In the genomic region with DNA sequence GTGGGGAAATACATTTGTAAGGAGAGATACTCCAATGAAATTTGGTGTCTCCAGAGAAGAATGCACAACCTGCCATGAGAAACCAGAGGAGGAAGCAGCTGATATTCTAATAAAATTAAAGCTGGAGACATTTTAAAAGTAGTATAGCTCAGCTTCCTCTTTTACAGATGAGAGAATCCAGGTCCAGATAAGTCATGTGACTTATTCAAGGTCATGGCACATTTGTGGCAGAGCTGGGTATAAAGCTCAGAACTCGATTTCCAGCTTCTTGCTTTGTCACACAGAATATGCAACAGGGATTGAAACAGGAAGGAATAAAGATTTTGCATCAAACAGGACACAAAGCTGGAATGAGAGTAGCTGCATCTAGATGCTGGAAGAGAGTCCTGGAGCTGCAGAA, we compare ENCODE assay signal across 27 cellular contexts.
DNase-seq lines count a peak whose midpoint lies in the region; ATAC-seq, FAIRE-seq and TF ChIP-seq lines count a peak whose summit lies in the region.
"Had no signal": no experiment of that assay in that cellular context is flagged by ENCODE, and none has a peak within 500 bp of the region (broad histone marks: within the 10 kb centered on the region; RNA-seq: fewer than 3 reads in every experiment).

No MANE protein-coding gene starts in this region.

- H3K9me3 ChIP-seq in K562 (replicated peaks; ENCODE audit: control insufficient read depth, insufficient read depth, low read depth, low read length) (no peaks in the 10 kb centered on the region), endodermal cell (ENCODE audit: control insufficient read depth, low read length) (no peaks in the 10 kb centered on the region)
- H3K9me3 ChIP-seq: BLaER1, Caco-2 had no signal

- H3K36me3 Mint-ChIP-seq in activated CD4-positive, alpha-beta T cell treated with anti-CD3 and anti-CD28 coated beads, Interleukin-2, amount 10 ng/mL, durations not matched to agents 24 days and 14 days (ENCODE audit: low read depth), result no peaks in the 10 kb centered on the region
- no peaks in the 10 kb centered on the region for H3K36me3 Mint-ChIP-seq in activated CD4-positive, alpha-beta T cell treated with anti-CD3 and anti-CD28 coated beads, Interleukin-2, amount 10 ng/mL, durations not matched to agents 7 days and 5 days (ENCODE audit: low read depth)
- no peaks in the 10 kb centered on the region for H3K36me3 Mint-ChIP-seq in endodermal cell (ENCODE audit: low read depth)
- H3K36me3 Mint-ChIP-seq: CD4-positive, CD25-positive, alpha-beta regulatory T cell; CD8-positive, alpha-beta T cell had no signal

- H3K4me1 ChIP-seq in K562 (replicated peaks in 1 of 2; ENCODE audit: control insufficient read depth in 2 of 2, insufficient read depth in 2 of 2, low read length in 2 of 2) (no peaks in the 10 kb centered on the region), endodermal cell (ENCODE audit: control insufficient read depth, insufficient read depth, low read length) (peaks cover 10% of the 10 kb centered on the region)
- H3K4me1 ChIP-seq: BLaER1 had no signal

- H3K9ac ChIP-seq in K562 (ENCODE audit: insufficient read depth in 1 of 2, low read depth in 2 of 2, low read length in 2 of 2) (no peak overlapping the region), endodermal cell (ENCODE audit: extremely low read depth, low read length, poor library complexity, severe bottlenecking) (no peak overlapping the region)
- H3K9ac ChIP-seq: BLaER1, GM23248 had no signal

- no peaks in the 10 kb centered on the region for H3K79me2 ChIP-seq in K562 (ENCODE audit: control insufficient read depth, insufficient read depth, low read length)

- H3K9me1 ChIP-seq in K562 (ENCODE audit: control insufficient read depth, insufficient read depth, low read length), result no peaks in the 10 kb centered on the region

- H3K27ac ChIP-seq in K562 (ENCODE audit: extremely low read depth, low read depth, low read length), result no peak overlapping the region
- no peak overlapping the region for H3K27ac ChIP-seq in endodermal cell (ENCODE audit: low read depth, low read length)
- H3K27ac ChIP-seq: 22Rv1, BLaER1, C4-2B, GM23248 had no signal

- H3K4me1 Mint-ChIP-seq in activated CD4-positive, alpha-beta T cell treated with anti-CD3 and anti-CD28 coated beads, Interleukin-2, amount 10 ng/mL, durations not matched to agents 24 days and 14 days, result no peaks in the 10 kb centered on the region
- no peaks in the 10 kb centered on the region for H3K4me1 Mint-ChIP-seq in activated CD4-positive, alpha-beta T cell treated with anti-CD3 and anti-CD28 coated beads, Interleukin-2, amount 10 ng/mL, durations not matched to agents 7 days and 5 days
- peaks cover 75% of the 10 kb centered on the region for H3K4me1 Mint-ChIP-seq in endodermal cell
- H3K4me1 Mint-ChIP-seq: CD4-positive, CD25-positive, alpha-beta regulatory T cell had no signal

- no peaks in the 10 kb centered on the region for H4K20me1 ChIP-seq in K562 (replicated peaks; ENCODE audit: control insufficient read depth, insufficient read depth, low read length)
- H4K20me1 ChIP-seq: BLaER1 had no signal

- no peak overlapping the region for H3K4me3 ChIP-seq in K562
- no peak overlapping the region for H3K4me3 ChIP-seq in endodermal cell (ENCODE audit: low read length)
- H3K4me3 ChIP-seq: BLaER1, GM23248 had no signal

- peaks cover 3% of the 10 kb centered on the region for H3K27me3 Mint-ChIP-seq in activated CD4-positive, alpha-beta T cell treated with anti-CD3 and anti-CD28 coated beads, Interleukin-2, amount 10 ng/mL, durations not matched to agents 24 days and 14 days
- H3K27me3 Mint-ChIP-seq in activated CD4-positive, alpha-beta T cell treated with anti-CD3 and anti-CD28 coated beads, Interleukin-2, amount 10 ng/mL, durations not matched to agents 7 days and 5 days, result peaks cover 10% of the 10 kb centered on the region
- H3K27me3 Mint-ChIP-seq in endodermal cell (ENCODE audit: insufficient read depth), result peaks cover 76% of the 10 kb centered on the region

- TF ChIP-seq CTCF in K562 (IDR thresholded peaks at IDR 0.05 in 2 of 3, conservative IDR thresholded peaks at IDR 0.05 in 1 of 3; ENCODE audit: insufficient read depth in 2 of 3, low read depth in 1 of 3, low read length in 3 of 3), result no peak
- no peak for TF ChIP-seq CTCF in endodermal cell (conservative IDR thresholded peaks at IDR 0.05)

- CTCF ChIA-PET in activated CD4-positive, alpha-beta T cell treated with anti-CD3 and anti-CD28 coated beads, Interleukin-2, amount 10 ng/mL, durations not matched to agents 7 days and 5 days (lab: Charles Lee), result interaction anchor here (3.2 kb wide), 1 partner anchor 9 kb away, joined by 7 read pairs; no protein-coding TSS in a partner anchor
- CTCF ChIA-PET in K562 (lab: Yijun Ruan, JAX; ENCODE audit: low intra/inter-chr PET ratio), result no interaction called here

- H3K36me3 ChIP-seq in K562 (ENCODE audit: control insufficient read depth, insufficient read depth, low read length) (no peaks in the 10 kb centered on the region), endodermal cell (ENCODE audit: control insufficient read depth, insufficient read depth, low read length) (no peaks in the 10 kb centered on the region)
- H3K36me3 ChIP-seq: BLaER1 had no signal

- in situ Hi-C loops in K562 (cut with MboI), result no loop called here

- H3K9me3 Mint-ChIP-seq in activated CD4-positive, alpha-beta T cell treated with anti-CD3 and anti-CD28 coated beads, Interleukin-2, amount 10 ng/mL, durations not matched to agents 24 days and 14 days, result no peaks in the 10 kb centered on the region
- no peaks in the 10 kb centered on the region for H3K9me3 Mint-ChIP-seq in activated CD4-positive, alpha-beta T cell treated with anti-CD3 and anti-CD28 coated beads, Interleukin-2, amount 10 ng/mL, durations not matched to agents 7 days and 5 days
- no peaks in the 10 kb centered on the region for H3K9me3 Mint-ChIP-seq in endodermal cell
- H3K9me3 Mint-ChIP-seq: CD4-positive, CD25-positive, alpha-beta regulatory T cell; CD8-positive, alpha-beta T cell had no signal

- no peak for ATAC-seq in K562
- ATAC-seq in left colon, result peak; percentile 35
- no peak for ATAC-seq in GM18502 (IDR thresholded peaks at IDR 0.05; ENCODE audit: poor library complexity, unreplicated experiment)
- no peak for ATAC-seq in HG02623 (IDR thresholded peaks at IDR 0.05; ENCODE audit: unreplicated experiment)
- ATAC-seq: CD8-positive, alpha-beta T cell had no signal

- no peak for FAIRE-seq in K562 (lab: Jason Lieb, UNC)
- FAIRE-seq: A204.1, D721Med, GM12891, GM19239, H1 had no signal

- H3K27ac Mint-ChIP-seq in activated CD4-positive, alpha-beta T cell treated with anti-CD3 and anti-CD28 coated beads, Interleukin-2, amount 10 ng/mL, durations not matched to agents 24 days and 14 days, result no peak overlapping the region
- no peak overlapping the region for H3K27ac Mint-ChIP-seq in activated CD4-positive, alpha-beta T cell treated with anti-CD3 and anti-CD28 coated beads, Interleukin-2, amount 10 ng/mL, durations not matched to agents 7 days and 5 days
- H3K27ac Mint-ChIP-seq in endodermal cell, result no peak overlapping the region
- H3K27ac Mint-ChIP-seq: CD8-positive, alpha-beta T cell had no signal

- no peak overlapping the region for H3K4me2 ChIP-seq in K562 (ENCODE audit: insufficient read depth, low read length)
- H3K4me2 ChIP-seq: BLaER1 had no signal

- no TSS peak for BruUV-seq in K562 (replicated peaks; lab: Mats Ljungman, UMichigan)

- no peak for TF ChIP-seq EP300 in K562 (IDR thresholded peaks at IDR 0.05; ENCODE audit: low read length)

- POLR2A ChIA-PET in activated CD4-positive, alpha-beta T cell treated with anti-CD3 and anti-CD28 coated beads, Interleukin-2, amount 10 ng/mL, durations not matched to agents 7 days and 5 days (lab: Charles Lee), result no interaction called here
- POLR2A ChIA-PET in K562 (lab: Yijun Ruan, JAX), result interaction anchor here (1.0 kb wide), 1 partner anchor 15 kb away, joined by 4 read pairs; no protein-coding TSS in a partner anchor

- intact Hi-C loops in activated CD4-positive, alpha-beta T cell treated with anti-CD3 and anti-CD28 coated beads, Interleukin-2, amount 10 ng/mL, durations not matched to agents 24 days and 14 days (cut with micrococcal nuclease), result no loop called here
- intact Hi-C loops in K562 (cut with micrococcal nuclease) (no loop called here), left colon (cut with DNase I, micrococcal nuclease) (no loop called here)

- TF ChIP-seq RAD21 in K562 (CRISPR knock-in tag; conservative IDR thresholded peaks at IDR 0.05 in 1 of 2, IDR thresholded peaks at IDR 0.05 in 1 of 2), result no peak

- peak; percentile 28 for DNase-seq in activated CD4-positive, alpha-beta T cell treated with anti-CD3 and anti-CD28 coated beads, Interleukin-2, amount 10 ng/mL, durations not matched to agents 24 days and 14 days
- no peak for DNase-seq in activated CD4-positive, alpha-beta T cell treated with anti-CD3 and anti-CD28 coated beads, Interleukin-2, amount 10 ng/mL, durations not matched to agents 7 days and 5 days
- DNase-seq in K562 (ENCODE audit: extremely low read depth in 1 of 4, low spot score in 3 of 4) (no peak), left colon (no peak), endodermal cell (no peak), NCI-H510A (lab: John Stamatoyannopoulos, UW) (no peak)
- DNase-seq: Caco-2; CD4-positive, CD25-positive, alpha-beta regulatory T cell; CD8-positive, alpha-beta T cell; DMS 273 treated with DMSO at 0.1 percent for 48 hours; DMS79; EL; GDM1; GM23248; H7; HCEC 1CT had no signal

- WGBS in K562 (ENCODE audit: insufficient coverage, low coverage, missing lambda C conversion rate), result 0% methylated on average over 1 of the region's 1 CpG
- WGBS in endodermal cell (ENCODE audit: insufficient coverage in 1 of 2, insufficient read length in 1 of 2), 2 experiments, result 82 to 83% methylated on average over 1 of the region's 1 CpG

- H3K27me3 ChIP-seq in K562 (ENCODE audit: control insufficient read depth in 2 of 2, insufficient read depth in 2 of 2, low read length in 2 of 2) (peaks cover 0 to 14% of the 10 kb centered on the region in 2 experiments; a peak in 2 of 5 replicates), endodermal cell (ENCODE audit: control insufficient read depth, insufficient read depth, low read length, poor library complexity, severe bottlenecking) (peaks cover 70% of the 10 kb centered on the region)
- H3K27me3 ChIP-seq: BLaER1 had no signal

- no peak for TF ChIP-seq POLR2A in K562 (conservative IDR thresholded peaks at IDR 0.05)

- H3K4me3 Mint-ChIP-seq in activated CD4-positive, alpha-beta T cell treated with anti-CD3 and anti-CD28 coated beads, Interleukin-2, amount 10 ng/mL, durations not matched to agents 24 days and 14 days, result no peak overlapping the region
- no peak overlapping the region for H3K4me3 Mint-ChIP-seq in activated CD4-positive, alpha-beta T cell treated with anti-CD3 and anti-CD28 coated beads, Interleukin-2, amount 10 ng/mL, durations not matched to agents 7 days and 5 days
- H3K4me3 Mint-ChIP-seq in endodermal cell, result no peak overlapping the region
- H3K4me3 Mint-ChIP-seq: B cell; CD4-positive, CD25-positive, alpha-beta regulatory T cell; CD8-positive, alpha-beta T cell had no signal

- H2AFZ ChIP-seq in K562 (ENCODE audit: low read depth, low read length), result no peak overlapping the region
- H2AFZ ChIP-seq: GM23248 had no signal

TF ChIP-seq in K562, 482 proteins besides CTCF, POLR2A, EP300 and RAD21 (continues in another document):
- no peak for TF ChIP-seq ILK (tag; IDR thresholded peaks at IDR 0.05; ENCODE audit: borderline replicate concordance, low read depth)
